8 cellular contexts compared by ENCODE assay signal in the genomic region with DNA sequence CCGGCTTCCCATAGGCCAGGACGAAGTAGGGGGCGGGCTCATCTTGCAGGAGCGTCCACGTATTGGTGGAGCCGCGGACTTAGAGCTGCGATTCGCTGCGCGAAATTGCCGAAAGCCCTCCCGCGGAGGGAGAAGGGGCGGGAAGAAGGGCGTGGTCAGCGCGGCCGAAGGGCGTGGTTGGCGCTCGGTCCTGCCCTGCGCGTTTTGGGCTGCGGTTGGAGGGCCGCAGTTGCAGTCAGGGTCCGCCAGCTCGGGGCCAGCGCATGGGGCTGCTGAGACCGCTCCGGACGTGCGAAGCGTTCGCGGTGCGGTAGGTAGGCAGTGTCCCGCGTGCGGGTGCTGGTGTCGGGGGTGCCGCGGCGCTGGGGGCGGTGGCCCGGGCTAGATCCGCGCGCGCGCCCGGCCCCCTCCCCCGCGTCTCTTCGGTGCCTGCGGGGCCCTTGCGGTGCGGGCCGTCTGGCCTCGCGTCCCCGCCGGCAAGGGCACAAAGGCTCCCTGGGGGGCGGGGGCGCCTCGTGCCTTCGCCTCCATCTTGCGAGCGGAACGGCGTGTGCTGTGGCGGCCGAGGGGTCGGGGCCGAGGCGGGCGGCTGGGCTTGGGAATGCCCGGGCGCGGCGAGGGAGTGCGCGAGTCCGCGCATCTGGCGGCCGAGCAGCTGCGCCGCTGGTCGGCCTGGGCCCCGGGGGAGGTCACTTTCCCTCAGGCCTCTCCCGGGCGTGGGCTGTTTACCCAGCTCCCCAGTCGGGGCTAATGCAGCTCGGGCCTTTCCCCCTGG. TPM values are rescaled to one million over a fixed set of nuclear protein-coding genes. Genes with fewer than 3 reads are reported as not detected.
DNase-seq lines count a peak whose midpoint lies in the region; ATAC-seq and TF ChIP-seq lines count a peak whose summit lies in the region.

A gene with protein sequence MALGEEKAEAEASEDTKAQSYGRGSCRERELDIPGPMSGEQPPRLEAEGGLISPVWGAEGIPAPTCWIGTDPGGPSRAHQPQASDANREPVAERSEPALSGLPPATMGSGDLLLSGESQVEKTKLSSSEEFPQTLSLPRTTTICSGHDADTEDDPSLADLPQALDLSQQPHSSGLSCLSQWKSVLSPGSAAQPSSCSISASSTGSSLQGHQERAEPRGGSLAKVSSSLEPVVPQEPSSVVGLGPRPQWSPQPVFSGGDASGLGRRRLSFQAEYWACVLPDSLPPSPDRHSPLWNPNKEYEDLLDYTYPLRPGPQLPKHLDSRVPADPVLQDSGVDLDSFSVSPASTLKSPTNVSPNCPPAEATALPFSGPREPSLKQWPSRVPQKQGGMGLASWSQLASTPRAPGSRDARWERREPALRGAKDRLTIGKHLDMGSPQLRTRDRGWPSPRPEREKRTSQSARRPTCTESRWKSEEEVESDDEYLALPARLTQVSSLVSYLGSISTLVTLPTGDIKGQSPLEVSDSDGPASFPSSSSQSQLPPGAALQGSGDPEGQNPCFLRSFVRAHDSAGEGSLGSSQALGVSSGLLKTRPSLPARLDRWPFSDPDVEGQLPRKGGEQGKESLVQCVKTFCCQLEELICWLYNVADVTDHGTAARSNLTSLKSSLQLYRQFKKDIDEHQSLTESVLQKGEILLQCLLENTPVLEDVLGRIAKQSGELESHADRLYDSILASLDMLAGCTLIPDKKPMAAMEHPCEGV (plus strand): TSS at position 202 of the 775 bp plus-strand sequence. CDS start 13,029 bp downstream, outside the sequence.

- 0 out of 2 replicates have a peak, but pooled peaks cover 4% of the 10 kb centered on the region for H3K36me3 ChIP-seq in HUES48 (ENCODE audit: control insufficient read depth, insufficient read depth, low read length)
- H3K36me3 ChIP-seq in NT2/D1 (ENCODE audit: insufficient read depth, insufficient read length, low read length), result no peaks in the 10 kb centered on the region
- no peaks in the 10 kb centered on the region for H3K36me3 ChIP-seq in endodermal cell (ENCODE audit: control insufficient read depth, insufficient read depth, low read length)
- H3K36me3 ChIP-seq in mesendoderm (ENCODE audit: control insufficient read depth, insufficient read depth, low read length), result no peaks in the 10 kb centered on the region

- no peak within 1 kb of the TSS for H2BK5ac ChIP-seq in mesendoderm (ENCODE audit: low read length)

- DNase-seq in Calu3 (peak; percentile 96), NT2/D1 (ENCODE audit: low read depth, low spot score) (peak; percentile 95), endodermal cell (peak; percentile 99), mesendoderm (peak; percentile 99)
- DNase-seq in activated CD8-positive, alpha-beta memory T cell treated with anti-CD3 and anti-CD28 coated beads, Interleukin-2, amount 50 U/mL, for 24 hours (ENCODE audit: extremely low read depth), result peak; percentile 91
- peak; percentile 92 for DNase-seq in stimulated activated CD8-positive, alpha-beta memory T cell treated with anti-CD3 and anti-CD28 coated beads, Interleukin-12 subunit alpha, Interleukin-12 subunit beta, amount 100 ng/mL, for 4 hours (ENCODE audit: low read depth)

- H3K4me1 Mint-ChIP-seq in Calu3 (ENCODE audit: low read depth, unreplicated experiment) (peaks cover 13% of the 10 kb centered on the region), endodermal cell (peaks cover 10% of the 10 kb centered on the region)

- TF ChIP-seq CTCF in Calu3 (IDR thresholded peaks at IDR 0.05; ENCODE audit: unreplicated experiment), result no peak
- no peak for TF ChIP-seq CTCF in endodermal cell (conservative IDR thresholded peaks at IDR 0.05)

- no peak within 1 kb of the TSS for H3K4ac ChIP-seq in mesendoderm (ENCODE audit: low read depth, low read length)

- H3K23ac ChIP-seq in mesendoderm (ENCODE audit: low read length), result no peak within 1 kb of the TSS

- H3K9me3 Mint-ChIP-seq in Calu3 (ENCODE audit: low read depth, unreplicated experiment) (no peaks in the 10 kb centered on the region), endodermal cell (no peaks in the 10 kb centered on the region)

- 0% methylated on average over 40 to 95 of the region's 95 CpGs for WGBS in endodermal cell (ENCODE audit: insufficient coverage in 1 of 2, insufficient read length in 1 of 2), 2 experiments
- no CpG with 5 or more reads among the region's 95 CpGs for WGBS in mesendoderm (ENCODE audit: extremely low coverage, insufficient coverage, low lambda C conversion rate)

- H4K8ac ChIP-seq in mesendoderm (ENCODE audit: low read depth, low read length), result no peak within 1 kb of the TSS

- H2BK120ac ChIP-seq in mesendoderm (ENCODE audit: low read depth, low read length), result no peak within 1 kb of the TSS

- peak within 1 kb of the TSS; percentile 76 for H3K27ac ChIP-seq in HUES48 (ENCODE audit: low read depth, low read length)
- H3K27ac ChIP-seq in endodermal cell (ENCODE audit: low read depth, low read length), result peak within 1 kb of the TSS; percentile 93
- no peak within 1 kb of the TSS for H3K27ac ChIP-seq in mesendoderm (ENCODE audit: low read depth, low read length)

- H3K4me3 ChIP-seq in HUES48 (ENCODE audit: low read depth, low read length) (peak within 1 kb of the TSS; percentile 71), NT2/D1 (ENCODE audit: insufficient read length, low read depth) (peak within 1 kb of the TSS; percentile 73), endodermal cell (ENCODE audit: low read length) (peak within 1 kb of the TSS; percentile 88), mesendoderm (ENCODE audit: low read length) (peak within 1 kb of the TSS; percentile 73)

- H3K79me2 ChIP-seq in mesendoderm (ENCODE audit: control insufficient read depth, insufficient read depth, low read length), result peaks cover 9% of the 10 kb centered on the region

- H3K27me3 ChIP-seq in HUES48 (ENCODE audit: control insufficient read depth, insufficient read depth, low read length), result no peaks in the 10 kb centered on the region
- no peaks in the 10 kb centered on the region for H3K27me3 ChIP-seq in NT2/D1 (ENCODE audit: insufficient read depth, insufficient read length)
- no peaks in the 10 kb centered on the region for H3K27me3 ChIP-seq in endodermal cell (ENCODE audit: control insufficient read depth, insufficient read depth, low read length, poor library complexity, severe bottlenecking)
- no peaks in the 10 kb centered on the region for H3K27me3 ChIP-seq in mesendoderm (ENCODE audit: insufficient read depth, low read length, poor library complexity)

- no TSS peak for BruUV-seq in Calu3 (replicated peaks; lab: Mats Ljungman, UMichigan)

- H3K4me2 ChIP-seq in mesendoderm (ENCODE audit: low read length), result peak within 1 kb of the TSS; percentile 52

- CTCF ChIA-PET in Calu3 (lab: Charles Lee), result interaction anchor here (0.6 to 1.9 kb wide), 4 partner anchors 10 to 131 kb away, joined by 3 to 7 read pairs (median 4); a partner anchor contains a TSS

- H2BK15ac ChIP-seq in mesendoderm (replicated peaks; ENCODE audit: low read depth), result no peak within 1 kb of the TSS

- peak; percentile 74 for ATAC-seq in GM21423 (IDR thresholded peaks at IDR 0.05; ENCODE audit: unreplicated experiment)

- no peak within 1 kb of the TSS for H2AK5ac ChIP-seq in mesendoderm (ENCODE audit: low read length)

- H3K4me3 Mint-ChIP-seq in Calu3 (ENCODE audit: low read depth, unreplicated experiment) (peak within 1 kb of the TSS; percentile 98), endodermal cell (peak within 1 kb of the TSS; percentile 85)

- H3K18ac ChIP-seq in mesendoderm (ENCODE audit: low read length), result peak within 1 kb of the TSS; percentile 12

- H3K27me3 Mint-ChIP-seq in Calu3 (ENCODE audit: unreplicated experiment) (no peaks in the 10 kb centered on the region), endodermal cell (ENCODE audit: insufficient read depth) (peaks cover 11% of the 10 kb centered on the region)

- peak within 1 kb of the TSS; percentile 73 for H3K27ac Mint-ChIP-seq in Calu3 (ENCODE audit: unreplicated experiment)
- H3K27ac Mint-ChIP-seq in endodermal cell, result peak within 1 kb of the TSS; percentile 94

- H3K4me1 ChIP-seq in HUES48 (ENCODE audit: control insufficient read depth, insufficient read depth, low read length) (peaks cover 8% of the 10 kb centered on the region), NT2/D1 (ENCODE audit: insufficient read depth, insufficient read length) (peaks cover 2% of the 10 kb centered on the region), endodermal cell (ENCODE audit: control insufficient read depth, insufficient read depth, low read length) (no peaks in the 10 kb centered on the region), mesendoderm (ENCODE audit: control insufficient read depth, low read depth, low read length) (peaks cover 4% of the 10 kb centered on the region)

- peaks cover 8% of the 10 kb centered on the region for H3K79me1 ChIP-seq in mesendoderm (ENCODE audit: low read length)

- intact Hi-C loops in Calu3 (cut with micrococcal nuclease; ENCODE audit: unreplicated experiment), result no loop called here

- H3K36me3 Mint-ChIP-seq in Calu3 (ENCODE audit: insufficient read depth, unreplicated experiment), result peaks cover 25% of the 10 kb centered on the region
- peaks cover 12% of the 10 kb centered on the region for H3K36me3 Mint-ChIP-seq in endodermal cell (ENCODE audit: low read depth)

- no peak within 1 kb of the TSS for H4K5ac ChIP-seq in mesendoderm (ENCODE audit: low read length)

- H3K9me3 ChIP-seq in HUES48 (ENCODE audit: control insufficient read depth, insufficient read depth, low read length), result no peaks in the 10 kb centered on the region
- H3K9me3 ChIP-seq in NT2/D1 (ENCODE audit: insufficient read depth, low read length), result no peaks in the 10 kb centered on the region
- H3K9me3 ChIP-seq in endodermal cell (ENCODE audit: control insufficient read depth, low read length), result no peaks in the 10 kb centered on the region

- peak within 1 kb of the TSS; percentile 89 for H3K9ac ChIP-seq in HUES48 (ENCODE audit: low read depth, low read length)
- peak within 1 kb of the TSS; percentile 75 for H3K9ac ChIP-seq in NT2/D1 (ENCODE audit: insufficient read length, low read depth)
- H3K9ac ChIP-seq in endodermal cell (ENCODE audit: extremely low read depth, low read length, poor library complexity, severe bottlenecking), result peak within 1 kb of the TSS; percentile 71
- peak within 1 kb of the TSS; percentile 80 for H3K9ac ChIP-seq in mesendoderm (ENCODE audit: low read length)

- H3K56ac ChIP-seq in mesendoderm (ENCODE audit: low read length), result peak within 1 kb of the TSS; percentile 89

RNA-seq across cellular contexts. Expression of the gene that starts here (rescaled TPM):
- total RNA-seq in Calu3 (2022) (9.6 and 10.0 TPM in 2 replicates), endodermal cell (10 to 100 TPM; 13.7 to 17.7 TPM)
- polyA plus RNA-seq in endodermal cell (2013, experiment 1 of 2), result 18.0 TPM
- 17.7 TPM for polyA plus RNA-seq in endodermal cell (2013, experiment 2 of 2)
- 9.3 TPM for polyA plus RNA-seq in mesendoderm (2013, experiment 1 of 2)
- 9.4 TPM for polyA plus RNA-seq in mesendoderm (2013, experiment 2 of 2)
